Comparison of ENCODE assay signal across 8 cellular contexts in the genomic region with DNA sequence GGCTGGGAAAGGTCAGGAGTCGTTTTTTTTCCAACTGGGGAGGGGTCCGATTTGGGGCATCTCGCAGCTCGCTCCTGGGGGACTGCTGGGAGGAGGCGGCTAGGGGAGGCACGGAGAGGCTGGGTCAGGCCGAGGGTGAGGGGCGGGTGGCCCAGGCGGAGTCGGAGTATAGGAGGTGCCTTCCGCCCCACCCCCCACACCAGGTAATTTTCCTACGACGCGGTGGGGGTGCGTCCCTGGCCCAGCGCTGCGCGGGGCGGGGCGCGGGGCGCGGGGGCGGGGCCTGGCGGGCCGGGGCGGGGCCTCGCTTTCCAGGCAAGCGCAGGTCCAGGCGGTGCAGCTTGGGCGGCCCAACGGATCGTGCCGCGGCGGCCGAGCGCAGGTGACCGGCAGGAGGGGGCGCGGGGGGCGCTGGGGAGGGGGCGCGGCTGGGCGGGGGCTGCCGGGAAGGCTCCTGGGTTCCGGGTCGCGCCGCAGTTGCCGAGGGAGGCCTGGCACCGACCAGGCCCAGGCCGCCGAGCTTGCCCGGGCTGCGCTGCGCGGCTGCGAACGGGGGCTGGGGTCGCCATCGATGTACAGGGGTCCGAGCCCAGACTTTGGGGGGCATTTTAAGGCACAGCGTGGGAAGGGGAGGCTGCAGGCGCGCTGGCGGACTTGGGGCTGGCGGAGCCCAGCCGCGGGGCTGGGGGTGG. TPM values are rescaled to one million over a fixed set of nuclear protein-coding genes. Genes with fewer than 3 reads are reported as not detected.
DNase-seq lines count a peak whose midpoint lies in the region; ATAC-seq lines count a peak whose summit lies in the region.

FBXO44 (plus strand) TSS at position 307 of the 692 bp plus-strand sequence. CDS start 959 bp downstream, outside the sequence.

- H3K9ac ChIP-seq in HUES64 (ENCODE audit: low read depth, low read length) (peak within 1 kb of the TSS; percentile 56), duodenal mucosa (ENCODE audit: low read depth in 1 of 2, low read length in 2 of 2) (peak within 1 kb of the TSS; percentile 43 to 48)

- no peaks in the 10 kb centered on the region for H3K79me2 ChIP-seq in ACC112 (ENCODE audit: control insufficient read depth, insufficient read depth, low read length, unreplicated experiment)

- H2AFZ ChIP-seq in ACC112 (ENCODE audit: low read length, unreplicated experiment), result peak within 1 kb of the TSS; percentile 36

- no peaks in the 10 kb centered on the region for H3K9me3 ChIP-seq in HUES64 (ENCODE audit: insufficient read depth, low read depth, low read length)
- no peaks in the 10 kb centered on the region for H3K9me3 ChIP-seq in duodenal mucosa (ENCODE audit: control insufficient read depth in 1 of 2, low read length in 2 of 2)

- DNase-seq in activated CD4-positive, alpha-beta T cell treated with anti-CD3 and anti-CD28 coated beads, Interleukin-2, amount 50 U/mL, for 1 hour, result peak; percentile 72
- DNase-seq in medulla oblongata (ENCODE audit: extremely low spot score) (peak; percentile 44), OCI-M2 (lab: John Stamatoyannopoulos, UW; ENCODE audit: unreplicated experiment) (no peak)
- peak; percentile 46 for DNase-seq in stimulated activated CD8-positive, alpha-beta memory T cell treated with anti-CD3 and anti-CD28 coated beads, Interleukin-15, amount 100 ng/mL, for 1 hour (ENCODE audit: low read depth)

- H3K4me1 ChIP-seq in ACC112 (ENCODE audit: control insufficient read depth, insufficient read depth, low read length, unreplicated experiment) (peaks cover 5% of the 10 kb centered on the region), HUES64 (ENCODE audit: insufficient read depth, low read length) (peaks cover 22% of the 10 kb centered on the region), duodenal mucosa (ENCODE audit: control insufficient read depth in 1 of 2, insufficient read depth in 2 of 2, low read length in 2 of 2) (peaks cover 21 to 28% of the 10 kb centered on the region in 2 donors)

- H3K36me3 ChIP-seq in ACC112 (ENCODE audit: insufficient read depth, low read length) (no peaks in the 10 kb centered on the region), HUES64 (ENCODE audit: insufficient read depth, low read length) (peaks cover 20% of the 10 kb centered on the region), duodenal mucosa (ENCODE audit: control insufficient read depth in 1 of 2, insufficient read depth in 2 of 2, low read length in 2 of 2) (no peaks in the 10 kb centered on the region)

- H3K27me3 ChIP-seq in ACC112 (ENCODE audit: insufficient read depth, low read length), result peaks cover 4% of the 10 kb centered on the region; the same call in 1 of the 2 replicates
- peaks cover 37% of the 10 kb centered on the region for H3K27me3 ChIP-seq in HUES64 (ENCODE audit: insufficient read depth, low read length)
- H3K27me3 ChIP-seq in duodenal mucosa (ENCODE audit: control insufficient read depth in 1 of 2, insufficient read depth in 2 of 2, low read length in 2 of 2), result peaks cover 3 to 9% of the 10 kb centered on the region in 2 donors

- under 1% methylated on average over 61 of the region's 70 CpGs for WGBS in HUES64

- ATAC-seq in GM19035 (IDR thresholded peaks at IDR 0.05; ENCODE audit: unreplicated experiment), result peak; percentile 72

- H3K4me3 ChIP-seq in ACC112 (ENCODE audit: low read depth, low read length) (peak within 1 kb of the TSS; percentile 81), HUES64 (ENCODE audit: low read length) (peak within 1 kb of the TSS; percentile 74), duodenal mucosa (ENCODE audit: low read depth in 1 of 2, low read length in 2 of 2) (peak within 1 kb of the TSS; percentile 63 to 70)

- H3K27ac ChIP-seq in ACC112 (ENCODE audit: low read depth, low read length) (no peak within 1 kb of the TSS), HUES64 (ENCODE audit: low read depth, low read length) (no peak within 1 kb of the TSS; the same call in 1 of the 2 replicates), duodenal mucosa (ENCODE audit: low read depth, low read length) (no peak within 1 kb of the TSS)

RNA-seq across cellular contexts. Expression of gene FBXO44, which starts in this region (rescaled TPM):
- polyA plus RNA-seq in HUES64 (2013, experiment 1 of 2), result 9.3 TPM
- 10.0 TPM for polyA plus RNA-seq in HUES64 (2013, experiment 2 of 2)
